18 cellular contexts compared by ENCODE assay signal in genomic region chr1:22661880-22662279, GRCh38. TPM values are rescaled to one million over a fixed set of nuclear protein-coding genes. Genes with fewer than 3 reads are reported as not detected.
DNase-seq lines count a peak whose midpoint lies in the region; ATAC-seq and TF ChIP-seq lines count a peak whose summit lies in the region.
"Had no signal": no experiment of that assay in that cellular context is flagged by ENCODE, and none has a peak within 500 bp of the region (broad histone marks: within the 10 kb centered on the region; RNA-seq: fewer than 3 reads in every experiment).

No MANE protein-coding gene starts in this region.

- no peak overlapping the region for H3K4me2 ChIP-seq in osteoblast (ENCODE audit: insufficient read depth, low read length)
- H3K4me2 ChIP-seq: BLaER1 had no signal

- H3K27me3 Mint-ChIP-seq in dendritic cell treated with granulocyte-macrophage colony-stimulating factor and Interleukin-4, amounts not matched to agents 40 ng/mL and 50 ng/mL, for 4 days = peaks cover 14% of the 10 kb centered on the region

- H3K9me3 Mint-ChIP-seq in dendritic cell treated with granulocyte-macrophage colony-stimulating factor and Interleukin-4, amounts not matched to agents 40 ng/mL and 50 ng/mL, for 4 days = no peaks in the 10 kb centered on the region
- H3K9me3 Mint-ChIP-seq: CD8-positive, alpha-beta T cell had no signal

- no peaks in the 10 kb centered on the region for H3K79me2 ChIP-seq in osteoblast (ENCODE audit: insufficient read depth, low read length)

- peaks cover 18% of the 10 kb centered on the region for H3K27me3 ChIP-seq in osteoblast (ENCODE audit: insufficient read depth, low read length)
- peaks cover 0 to 9% (median 0%) of the 10 kb centered on the region in 7 donors for H3K27me3 ChIP-seq in spleen (replicated peaks in 1 of 7)
- H3K27me3 ChIP-seq in lower lobe of right lung (ENCODE audit: low read depth) = peaks cover 5% of the 10 kb centered on the region
- H3K27me3 ChIP-seq: BLaER1 had no signal

- H3K27ac ChIP-seq in HEK293 (ENCODE audit: extremely low read depth, low read depth, low read length) (no peak overlapping the region), osteoblast (ENCODE audit: low read depth, low read length) (no peak overlapping the region), spleen (no peak overlapping the region), lower lobe of right lung (no peak overlapping the region)
- H3K27ac ChIP-seq: BLaER1 had no signal

- WGBS in spleen, 5 donors = 79 to 92% (median 85%) methylated on average over 2 of the region's 2 CpGs

- no peak for ATAC-seq in lower lobe of right lung
- ATAC-seq: CD8-positive, alpha-beta T cell had no signal

- TF ChIP-seq CTCF in HEK293 (tag by site-specific recombination; IDR thresholded peaks at IDR 0.05) = no peak
- no peak for TF ChIP-seq CTCF in osteoblast (IDR thresholded peaks at IDR 0.05; ENCODE audit: extremely low read depth, low read depth, low read length)
- TF ChIP-seq CTCF in spleen (IDR thresholded peaks at IDR 0.05 in 8 of 11, conservative IDR thresholded peaks at IDR 0.05 in 3 of 11) = no peak
- TF ChIP-seq CTCF in lower lobe of right lung (IDR thresholded peaks at IDR 0.05) = no peak

- H2AFZ ChIP-seq in osteoblast (ENCODE audit: low read length) = no peak overlapping the region

- POLR2A ChIA-PET in HEK293 (lab: Yijun Ruan, JAX) = no interaction called here

- H3K4me3 Mint-ChIP-seq in dendritic cell treated with granulocyte-macrophage colony-stimulating factor and Interleukin-4, amounts not matched to agents 40 ng/mL and 50 ng/mL, for 4 days = no peak overlapping the region
- H3K4me3 Mint-ChIP-seq: CD14-positive monocyte; CD8-positive, alpha-beta T cell had no signal

- H3K9me3 ChIP-seq in HEK293 (ENCODE audit: control insufficient read depth, insufficient read depth, low read depth, low read length) (no peaks in the 10 kb centered on the region), osteoblast (ENCODE audit: low read depth, low read length) (no peaks in the 10 kb centered on the region), spleen (no peaks in the 10 kb centered on the region), lower lobe of right lung (no peaks in the 10 kb centered on the region)
- H3K9me3 ChIP-seq: BLaER1, HAP-1 had no signal

- TF ChIP-seq POLR2A in spleen (IDR thresholded peaks at IDR 0.05) = no peak

- H3K4me3 ChIP-seq in HEK293 (ENCODE audit: low read depth, low read length) (no peak overlapping the region), osteoblast (ENCODE audit: insufficient read depth, low read length) (no peak overlapping the region), spleen (no peak overlapping the region), lower lobe of right lung (no peak overlapping the region)
- H3K4me3 ChIP-seq: BLaER1, HAP-1 had no signal

- CTCF ChIA-PET in HEK293 (lab: Yijun Ruan, JAX) = interaction anchor here (1.1 kb wide), 2 partner anchors 11 to 12 kb away, joined by 3 to 5 read pairs; no protein-coding TSS in a partner anchor

- no peaks in the 10 kb centered on the region for H3K4me1 ChIP-seq in HEK293 (ENCODE audit: control insufficient read depth, insufficient read depth, low read length)
- no peaks in the 10 kb centered on the region for H3K4me1 ChIP-seq in osteoblast (ENCODE audit: insufficient read depth, low read length)
- peaks cover 0 to 12% (median 9%) of the 10 kb centered on the region in 6 donors for H3K4me1 ChIP-seq in spleen
- H3K4me1 ChIP-seq in lower lobe of right lung = no peaks in the 10 kb centered on the region
- H3K4me1 ChIP-seq: BLaER1, HAP-1 had no signal

- no peaks in the 10 kb centered on the region for H4K20me1 ChIP-seq in osteoblast (ENCODE audit: insufficient read depth, low read length)
- H4K20me1 ChIP-seq: BLaER1 had no signal

- H3K27ac Mint-ChIP-seq in dendritic cell treated with granulocyte-macrophage colony-stimulating factor and Interleukin-4, amounts not matched to agents 40 ng/mL and 50 ng/mL, for 4 days = peak overlapping the region; percentile 5
- H3K27ac Mint-ChIP-seq: CD14-positive monocyte; CD8-positive, alpha-beta T cell had no signal

- DNase-seq in osteoblast (ENCODE audit: insufficient read length, low spot score, missing footprints) = peak; percentile 51
- no peak for DNase-seq in NCI-H526 (lab: John Stamatoyannopoulos, UW)
- DNase-seq in spleen = no peak
- no peak for DNase-seq in lower lobe of right lung
- DNase-seq: 8988T; CD8-positive, alpha-beta T cell; DMS79 treated with DMSO at 0.1 percent for 48 hours; GF-D8 had no signal

- H3K36me3 ChIP-seq in HEK293 (ENCODE audit: control insufficient read depth in 2 of 2, insufficient read depth in 1 of 2, low read length in 2 of 2) (no peaks in the 10 kb centered on the region), osteoblast (ENCODE audit: insufficient read depth, low read length) (no peaks in the 10 kb centered on the region), spleen (peaks cover 0 to 27% (median 0%) of the 10 kb centered on the region in 6 donors), lower lobe of right lung (peaks cover 8% of the 10 kb centered on the region)
- H3K36me3 ChIP-seq: BLaER1, HAP-1 had no signal

- H3K4me1 Mint-ChIP-seq in dendritic cell treated with granulocyte-macrophage colony-stimulating factor and Interleukin-4, amounts not matched to agents 40 ng/mL and 50 ng/mL, for 4 days (ENCODE audit: low read depth) = peaks cover 26% of the 10 kb centered on the region
- H3K4me1 Mint-ChIP-seq: CD14-positive monocyte had no signal

- intact Hi-C loops in dendritic cell treated with granulocyte-macrophage colony-stimulating factor and Interleukin-4, amounts not matched to agents 40 ng/mL and 50 ng/mL, for 4 days (cut with micrococcal nuclease) = no loop called here
- intact Hi-C loops in spleen (cut with DNase I; ENCODE audit: low total_unique reads) = loop anchor here (10.0 kb wide), 1 partner anchor 273 kb away; no protein-coding TSS in a partner anchor
- intact Hi-C loops in lower lobe of right lung (cut with DNase I) = no loop called here

- H3K36me3 Mint-ChIP-seq in dendritic cell treated with granulocyte-macrophage colony-stimulating factor and Interleukin-4, amounts not matched to agents 40 ng/mL and 50 ng/mL, for 4 days (ENCODE audit: low read depth) = peaks cover 56% of the 10 kb centered on the region
- H3K36me3 Mint-ChIP-seq: CD14-positive monocyte; CD8-positive, alpha-beta T cell had no signal

TF ChIP-seq in HEK293, 187 proteins besides CTCF, POLR2A, EP300 and RAD21:
- TF ChIP-seq TCF7L2 (IDR thresholded peaks at IDR 0.05; ENCODE audit: borderline replicate concordance, low read depth, low read length) (no peak), ZNF112 (tag by site-specific recombination; IDR thresholded peaks at IDR 0.05) (no peak), ZNF16 (tag by site-specific recombination; IDR thresholded peaks at IDR 0.05; ENCODE audit: low read depth) (peak; percentile 65; the same call in 1 of the 2 replicates), ZBTB20 (tag by site-specific recombination; IDR thresholded peaks at IDR 0.05) (no peak), ZNF426 (tag by site-specific recombination; IDR thresholded peaks at IDR 0.05) (no peak)

RNA-seq across cellular contexts. Expression of gene C1QB, which starts 8.8 kb away (rescaled TPM):
- 0.72 TPM in 1 of 2 replicates, not detected in the other for total RNA-seq in osteoblast
- 1,000 to 10,000 TPM; 1,098 to 3,817 (median 2,128) TPM for total RNA-seq in spleen
- polyA plus RNA-seq in spleen = 100 to 1,000 TPM; 225 to 496 (median 490) TPM
- 1,524 TPM for total RNA-seq in lower lobe of right lung
- total RNA-seq: A673; Calu3; CD8-positive, alpha-beta T cell; H4; HT-29 had no signal
- polyA plus RNA-seq: AG04450 had no signal

RNA-seq across cellular contexts. Expression of gene C1QC, which starts 18.4 kb away (rescaled TPM):
- 2.2 TPM in 1 of 2 replicates, not detected in the other for total RNA-seq in osteoblast
- 1,000 to 10,000 TPM in 5 of 7 donors, 100 to 1,000 TPM in 2; 919 to 1,691 (median 1,278) TPM for total RNA-seq in spleen
- 100 to 1,000 TPM in 2 of 3 donors, 10 to 100 TPM in 1; 98.7 to 283 (median 276) TPM for polyA plus RNA-seq in spleen
- total RNA-seq in lower lobe of right lung = 800 TPM
- total RNA-seq: A673; Calu3; CD8-positive, alpha-beta T cell; H4; HT-29 had no signal
- polyA plus RNA-seq: AG04450 had no signal

RNA-seq across cellular contexts. Expression of gene C1QA, which starts 25.5 kb away (rescaled TPM):
- total RNA-seq in osteoblast (1.1 TPM in 1 of 2 replicates, not detected in the other), spleen (1,000 to 10,000 TPM in 3 of 7 donors, 100 to 1,000 TPM in 4; 643 to 1,485 (median 980) TPM), lower lobe of right lung (935 TPM)
- polyA plus RNA-seq in spleen = 100 to 1,000 TPM; 296 to 658 (median 579) TPM
- total RNA-seq: A673; Calu3; CD8-positive, alpha-beta T cell; H4; HT-29 had no signal
- polyA plus RNA-seq: AG04450 had no signal

RNA-seq across cellular contexts. Expression of gene EPHB2, which starts 48.8 kb away (rescaled TPM):
- 8.7 and 14.7 TPM in 2 replicates for total RNA-seq in osteoblast
- 1 to 10 TPM; 2.5 to 9.3 (median 7.3) TPM for total RNA-seq in spleen
- polyA plus RNA-seq in spleen = 1 to 10 TPM in 2 of 3 donors, under 1 TPM in 1; 0.67 to 2.0 (median 1.3) TPM
- 5.0 TPM for total RNA-seq in lower lobe of right lung
- total RNA-seq: CD8-positive, alpha-beta T cell had no signal

Comparison
In these comparisons a context has a peak if more than half of its experiments do, and no peak if none do; other contexts are left out.
1. RNA of gene C1QB, which starts 8.8 kb away (total RNA-seq): 1,098 to 3,817 TPM in spleen and 1,524 TPM in lower lobe of right lung (single experiment); 0.72 TPM in osteoblast; every median in the first group is over 100 times any median in the second.
2. RNA of gene C1QC, which starts 18.4 kb away (total RNA-seq): 919 to 1,691 TPM in spleen and 800 TPM in lower lobe of right lung (single experiment); 2.2 TPM in osteoblast; every median in the first group is over 100 times any median in the second.
3. RNA of gene C1QA, which starts 25.5 kb away (total RNA-seq): 643 to 1,485 TPM in spleen and 935 TPM in lower lobe of right lung (single experiment); 1.1 TPM in osteoblast; every median in the first group is over 100 times any median in the second.